In the genomic region with DNA sequence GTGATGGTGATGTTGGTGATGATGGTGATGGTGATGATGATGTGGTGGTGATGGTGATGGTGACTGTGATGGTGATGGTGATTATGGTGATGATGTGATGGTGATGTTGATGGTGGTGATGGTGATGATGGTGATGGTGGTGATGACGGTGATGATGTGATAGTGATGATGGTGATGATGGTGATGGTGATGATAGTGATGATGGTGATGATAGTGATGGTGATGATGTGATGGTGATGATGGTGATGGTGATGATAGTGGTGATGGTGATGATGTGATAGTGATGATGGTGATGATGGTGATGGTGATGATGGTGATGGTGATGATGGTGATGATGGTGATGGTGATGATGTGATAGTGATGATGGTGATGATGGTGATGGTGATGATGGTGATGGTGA, we compare ENCODE assay signal across 4 cellular contexts. TPM values are rescaled to one million over a fixed set of nuclear protein-coding genes. Genes with fewer than 3 reads are reported as not detected.
"Had no signal": no experiment of that assay in that cellular context is flagged by ENCODE, and none has a peak within 500 bp of the region (broad histone marks: within the 10 kb centered on the region; RNA-seq: fewer than 3 reads in every experiment).

No MANE protein-coding gene starts in this region.

RNA-seq across cellular contexts. Expression of a gene that starts 14.7 kb away (rescaled TPM):
- total RNA-seq: LHCN-M2, M059J, MCF 10A, NCI-H460 had no signal
